Comparison of ENCODE assay signal across 9 cellular contexts in the genomic region with DNA sequence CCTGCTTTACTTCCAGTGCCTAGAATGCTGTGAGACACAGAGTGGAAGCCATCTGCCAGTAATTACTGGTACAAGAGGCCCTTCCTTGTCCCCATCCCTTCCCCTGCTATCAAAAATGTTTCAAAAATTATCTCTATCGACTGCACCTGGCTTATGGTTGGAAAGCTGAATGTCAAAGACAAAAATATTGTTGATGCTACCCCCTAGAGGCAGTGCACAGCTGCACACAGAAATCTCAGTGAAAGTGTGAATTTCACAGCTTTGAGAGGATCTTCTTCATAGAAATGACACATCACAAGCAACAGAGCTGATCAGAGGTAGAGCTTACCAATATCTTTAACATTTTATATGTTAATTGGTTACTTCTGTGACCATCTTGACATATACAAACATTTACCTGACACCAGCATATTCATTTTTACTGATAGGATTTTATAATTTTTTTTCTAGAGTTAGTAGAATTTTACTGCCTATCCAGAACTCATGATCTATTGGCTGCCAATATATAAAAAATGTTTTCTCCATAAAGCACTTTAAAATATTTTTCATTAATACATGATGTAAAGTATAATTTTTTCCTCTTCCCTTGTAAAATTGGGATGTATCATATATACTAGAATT. TPM values are rescaled to one million over a fixed set of nuclear protein-coding genes. Genes with fewer than 3 reads are reported as not detected.
DNase-seq lines count a peak whose midpoint lies in the region; ATAC-seq, FAIRE-seq and TF ChIP-seq lines count a peak whose summit lies in the region.
"Had no signal": no experiment of that assay in that cellular context is flagged by ENCODE, and none has a peak within 500 bp of the region (broad histone marks: within the 10 kb centered on the region; RNA-seq: fewer than 3 reads in every experiment).

No MANE protein-coding gene starts in this region.

- no peak for DNase-seq in BJ (ENCODE audit: low read depth)
- DNase-seq in PC-3 = peak; percentile 58
- no peak for DNase-seq in keratinocyte (ENCODE audit: low read depth, low spot score)
- no peak for DNase-seq in HuH-7.5 (ENCODE audit: low spot score)
- no peak for DNase-seq in NCI-H1930 (lab: John Stamatoyannopoulos, UW)

- no peaks in the 10 kb centered on the region for H3K4me1 ChIP-seq in PC-3 (ENCODE audit: insufficient read depth, low read length)
- no peaks in the 10 kb centered on the region for H3K4me1 ChIP-seq in keratinocyte (ENCODE audit: control insufficient read depth, extremely low read depth, insufficient read depth, low read length)

- POLR2A ChIA-PET in BJ (lab: Charles Lee) (no interaction called here), PC-3 (lab: Charles Lee; ENCODE audit: unreplicated experiment) (no interaction called here)

- no peak for FAIRE-seq in keratinocyte (lab: Jason Lieb, UNC)

- H3K4me3 ChIP-seq in BJ (ENCODE audit: low read depth, low read length) (no peak overlapping the region), PC-3 (ENCODE audit: low read length) (no peak overlapping the region), keratinocyte (ENCODE audit: control insufficient read depth in 2 of 3, extremely low read depth in 1 of 3, insufficient read depth in 2 of 3, low read depth in 1 of 3, low read length in 3 of 3) (no peak overlapping the region)

- BruUV-seq in PC-3 (replicated peaks; lab: Mats Ljungman, UMichigan) = no TSS peak

- no peaks in the 10 kb centered on the region for H3F3A ChIP-seq in PC-3 (ENCODE audit: low read length, unreplicated experiment)

- intact Hi-C loops in PC-3 (cut with micrococcal nuclease) = no loop called here

- TF ChIP-seq CTCF in BJ (IDR thresholded peaks at IDR 0.05; ENCODE audit: insufficient read depth, low read depth, low read length) = peak; percentile 58
- TF ChIP-seq CTCF in PC-3 (conservative IDR thresholded peaks at IDR 0.05; ENCODE audit: low read depth, low read length) = peak; percentile 80
- TF ChIP-seq CTCF in keratinocyte (optimal IDR thresholded peaks at IDR 0.05 in 1 of 3, IDR thresholded peaks at IDR 0.05 in 1 of 3, conservative IDR thresholded peaks at IDR 0.05 in 1 of 3; ENCODE audit: extremely low read depth in 1 of 3, insufficient read depth in 2 of 3, low read length in 3 of 3) = peak; percentile 44 to 54 (median 53)

- CTCF ChIA-PET in BJ (lab: Yijun Ruan, JAX) (interaction anchor here (0.8 to 1.3 kb wide), 4 partner anchors 8 to 29 kb away, joined by 3 to 6 read pairs (median 4); no protein-coding TSS in a partner anchor), PC-3 (lab: Charles Lee) (interaction anchor here (0.7 to 1.3 kb wide), 3 partner anchors 9 to 20 kb away, joined by 4 to 5 read pairs (median 5); no protein-coding TSS in a partner anchor)

- no peaks in the 10 kb centered on the region for H4K20me1 ChIP-seq in PC-3 (ENCODE audit: low read length)
- no peaks in the 10 kb centered on the region for H4K20me1 ChIP-seq in keratinocyte (ENCODE audit: control insufficient read depth, extremely low read depth, insufficient read depth, low read length)

- H2AFZ ChIP-seq in PC-3 (ENCODE audit: low read length) = no peak overlapping the region
- no peak overlapping the region for H2AFZ ChIP-seq in keratinocyte (ENCODE audit: control insufficient read depth, low read length)

- H3K9me3 ChIP-seq in PC-3 (ENCODE audit: low read length) (no peaks in the 10 kb centered on the region), keratinocyte (ENCODE audit: control insufficient read depth, low read depth, low read length) (no peaks in the 10 kb centered on the region)

- peak; percentile 84 for ATAC-seq in GM19351 (IDR thresholded peaks at IDR 0.05; ENCODE audit: unreplicated experiment)
- peak; percentile 70 for ATAC-seq in PC-3
- ATAC-seq in GM18873 (IDR thresholded peaks at IDR 0.05; ENCODE audit: low FRiP score, unreplicated experiment) = no peak
- ATAC-seq in GM18517 (IDR thresholded peaks at IDR 0.05; ENCODE audit: unreplicated experiment) = no peak
- ATAC-seq: activated CD4-positive, CD25-positive, alpha-beta regulatory T cell treated with anti-CD3 and anti-CD28 coated beads, Interleukin-2, amount 50 U/mL, for 24 hours had no signal

- H3K9me2 ChIP-seq in PC-3 (replicated peaks; ENCODE audit: low read length) = no peaks in the 10 kb centered on the region

- H3K79me2 ChIP-seq in PC-3 (ENCODE audit: low read length) (no peaks in the 10 kb centered on the region), keratinocyte (ENCODE audit: control insufficient read depth, insufficient read depth, low read length) (no peaks in the 10 kb centered on the region)

- no peak overlapping the region for H3K4me2 ChIP-seq in PC-3 (ENCODE audit: low read length)
- H3K4me2 ChIP-seq in keratinocyte (ENCODE audit: control insufficient read depth, extremely low read depth, insufficient read depth, low read depth, low read length) = no peak overlapping the region

- no peak overlapping the region for H3K27ac ChIP-seq in PC-3 (ENCODE audit: low read length)
- no peak overlapping the region for H3K27ac ChIP-seq in keratinocyte (ENCODE audit: control insufficient read depth, insufficient read depth, low read length)

- H3K36me3 ChIP-seq in BJ (ENCODE audit: control insufficient read depth, insufficient read depth, low read length) = no peaks in the 10 kb centered on the region
- H3K36me3 ChIP-seq in PC-3 (ENCODE audit: low read depth, low read length) = no peaks in the 10 kb centered on the region
- no peaks in the 10 kb centered on the region for H3K36me3 ChIP-seq in keratinocyte (ENCODE audit: control insufficient read depth in 2 of 2, extremely low read depth in 1 of 2, insufficient read depth in 2 of 2, low read length in 2 of 2)

- dilution Hi-C loops in keratinocyte (cut with MboI; ENCODE audit: extremely low pct_ligation_motif_present, low sequenced_read_pairs) = no loop called here

- no peak overlapping the region for H3K9ac ChIP-seq in PC-3 (ENCODE audit: low read length)
- no peak overlapping the region for H3K9ac ChIP-seq in keratinocyte (ENCODE audit: control insufficient read depth, extremely low read depth, insufficient read depth, low read length)

- no peaks in the 10 kb centered on the region for H3K9me1 ChIP-seq in keratinocyte (ENCODE audit: control insufficient read depth, extremely low read depth, insufficient read depth, low read length)

- H3K27me3 ChIP-seq in BJ (ENCODE audit: control insufficient read depth, insufficient read depth, low read length) = no peaks in the 10 kb centered on the region
- H3K27me3 ChIP-seq in PC-3 (ENCODE audit: low read length) = peaks cover 72% of the 10 kb centered on the region
- no peaks in the 10 kb centered on the region for H3K27me3 ChIP-seq in keratinocyte (ENCODE audit: control insufficient read depth, extremely low read depth, insufficient read depth, low read length)

RNA-seq across cellular contexts. Expression of a gene that starts 17.1 kb away (rescaled TPM):
- polyA plus RNA-seq in BJ (2011; rRNA removed) = 2.8 and 3.9 TPM in 2 replicates
- polyA minus RNA-seq in BJ (2011; rRNA and poly(A)+ RNA removed) = 3.0 and 4.2 TPM in 2 replicates
- total RNA-seq in PC-3 (2014; rRNA removed) = not detected in 2 replicates
- polyA plus RNA-seq in keratinocyte = 0.34 to 1.3 TPM (median 0.66 TPM) in 3 replicates
- polyA plus RNA-seq in keratinocyte (2011; ENCODE audit: low read depth) = 0.15 TPM
- polyA plus RNA-seq in keratinocyte (2011; cell fraction: cytosol; rRNA removed) = 0.21 and 0.22 TPM in 2 replicates
- polyA plus RNA-seq in keratinocyte (2011; cell fraction: nucleus; rRNA removed) = 1.6 and 1.7 TPM in 2 replicates
- polyA plus RNA-seq in keratinocyte (2012; ENCODE audit: low replicate concordance) = 0.14 and 0.28 TPM in 2 replicates
- polyA minus RNA-seq in keratinocyte = 0.46 to 0.85 TPM (median 0.61 TPM) in 3 replicates
- 0.19 TPM for polyA minus RNA-seq in keratinocyte (2011; cell fraction: cytosol; rRNA and poly(A)+ RNA removed)
- polyA minus RNA-seq in keratinocyte (2011; cell fraction: nucleus; rRNA and poly(A)+ RNA removed) = 0.53 and 1.6 TPM in 2 replicates

Comparison
In these comparisons a context has a peak if more than half of its experiments do, and no peak if none do; other contexts are left out.
1. ATAC-seq: peak in GM19351 (single experiment) and PC-3 (single experiment); none in GM18873 (single experiment) and GM18517 (single experiment).
2. Peak in every context shown above with its lines, with median percentiles within 50 percentile points of each other: CTCF ChIP-seq.